Comparison of ENCODE assay signal across 1 cellular context in genomic region chrX:75648803-75649588, GRCh38.
A peak's percentile ranks its signal among the peaks of the same experiment; 100 is the strongest.
TF ChIP-seq lines count a peak whose summit lies in the region.

No MANE protein-coding gene starts in this region.

TF ChIP-seq in HepG2, 621 proteins besides CTCF, POLR2A, EP300 and RAD21 (continued from another document):
- TF ChIP-seq, protein P1, sequence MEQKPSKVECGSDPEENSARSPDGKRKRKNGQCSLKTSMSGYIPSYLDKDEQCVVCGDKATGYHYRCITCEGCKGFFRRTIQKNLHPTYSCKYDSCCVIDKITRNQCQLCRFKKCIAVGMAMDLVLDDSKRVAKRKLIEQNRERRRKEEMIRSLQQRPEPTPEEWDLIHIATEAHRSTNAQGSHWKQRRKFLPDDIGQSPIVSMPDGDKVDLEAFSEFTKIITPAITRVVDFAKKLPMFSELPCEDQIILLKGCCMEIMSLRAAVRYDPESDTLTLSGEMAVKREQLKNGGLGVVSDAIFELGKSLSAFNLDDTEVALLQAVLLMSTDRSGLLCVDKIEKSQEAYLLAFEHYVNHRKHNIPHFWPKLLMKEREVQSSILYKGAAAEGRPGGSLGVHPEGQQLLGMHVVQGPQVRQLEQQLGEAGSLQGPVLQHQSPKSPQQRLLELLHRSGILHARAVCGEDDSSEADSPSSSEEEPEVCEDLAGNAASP (CRISPR knock-in tag; IDR thresholded peaks at IDR 0.05; ENCODE audit: borderline replicate concordance), result peak; percentile 57; the same call in 1 of the 2 replicates
- TF ChIP-seq, protein P2, sequence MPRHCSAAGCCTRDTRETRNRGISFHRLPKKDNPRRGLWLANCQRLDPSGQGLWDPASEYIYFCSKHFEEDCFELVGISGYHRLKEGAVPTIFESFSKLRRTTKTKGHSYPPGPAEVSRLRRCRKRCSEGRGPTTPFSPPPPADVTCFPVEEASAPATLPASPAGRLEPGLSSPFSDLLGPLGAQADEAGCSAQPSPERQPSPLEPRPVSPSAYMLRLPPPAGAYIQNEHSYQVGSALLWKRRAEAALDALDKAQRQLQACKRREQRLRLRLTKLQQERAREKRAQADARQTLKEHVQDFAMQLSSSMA (CRISPR knock-in tag; IDR thresholded peaks at IDR 0.05), result no peak
- TF ChIP-seq ZNF557 (CRISPR knock-in tag; IDR thresholded peaks at IDR 0.05), result no peak
- TF ChIP-seq ZNF792 (CRISPR knock-in tag; IDR thresholded peaks at IDR 0.05), result peak; percentile 59; the same call in 1 of the 2 replicates
- TF ChIP-seq, protein P3, sequence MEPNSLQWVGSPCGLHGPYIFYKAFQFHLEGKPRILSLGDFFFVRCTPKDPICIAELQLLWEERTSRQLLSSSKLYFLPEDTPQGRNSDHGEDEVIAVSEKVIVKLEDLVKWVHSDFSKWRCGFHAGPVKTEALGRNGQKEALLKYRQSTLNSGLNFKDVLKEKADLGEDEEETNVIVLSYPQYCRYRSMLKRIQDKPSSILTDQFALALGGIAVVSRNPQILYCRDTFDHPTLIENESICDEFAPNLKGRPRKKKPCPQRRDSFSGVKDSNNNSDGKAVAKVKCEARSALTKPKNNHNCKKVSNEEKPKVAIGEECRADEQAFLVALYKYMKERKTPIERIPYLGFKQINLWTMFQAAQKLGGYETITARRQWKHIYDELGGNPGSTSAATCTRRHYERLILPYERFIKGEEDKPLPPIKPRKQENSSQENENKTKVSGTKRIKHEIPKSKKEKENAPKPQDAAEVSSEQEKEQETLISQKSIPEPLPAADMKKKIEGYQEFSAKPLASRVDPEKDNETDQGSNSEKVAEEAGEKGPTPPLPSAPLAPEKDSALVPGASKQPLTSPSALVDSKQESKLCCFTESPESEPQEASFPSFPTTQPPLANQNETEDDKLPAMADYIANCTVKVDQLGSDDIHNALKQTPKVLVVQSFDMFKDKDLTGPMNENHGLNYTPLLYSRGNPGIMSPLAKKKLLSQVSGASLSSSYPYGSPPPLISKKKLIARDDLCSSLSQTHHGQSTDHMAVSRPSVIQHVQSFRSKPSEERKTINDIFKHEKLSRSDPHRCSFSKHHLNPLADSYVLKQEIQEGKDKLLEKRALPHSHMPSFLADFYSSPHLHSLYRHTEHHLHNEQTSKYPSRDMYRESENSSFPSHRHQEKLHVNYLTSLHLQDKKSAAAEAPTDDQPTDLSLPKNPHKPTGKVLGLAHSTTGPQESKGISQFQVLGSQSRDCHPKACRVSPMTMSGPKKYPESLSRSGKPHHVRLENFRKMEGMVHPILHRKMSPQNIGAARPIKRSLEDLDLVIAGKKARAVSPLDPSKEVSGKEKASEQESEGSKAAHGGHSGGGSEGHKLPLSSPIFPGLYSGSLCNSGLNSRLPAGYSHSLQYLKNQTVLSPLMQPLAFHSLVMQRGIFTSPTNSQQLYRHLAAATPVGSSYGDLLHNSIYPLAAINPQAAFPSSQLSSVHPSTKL (CRISPR knock-in tag; IDR thresholded peaks at IDR 0.05), result peak; percentile 78
- TF ChIP-seq HOXA5 (CRISPR knock-in tag; IDR thresholded peaks at IDR 0.05), result no peak
- no peak for TF ChIP-seq ZNF616 (CRISPR knock-in tag; IDR thresholded peaks at IDR 0.05; ENCODE audit: low read depth)
- TF ChIP-seq POLR2AphosphoS5 (IDR thresholded peaks at IDR 0.05; ENCODE audit: low read depth, low read length), result peak; percentile 35; the same call in 1 of the 2 replicates
- TF ChIP-seq FOXA3 (CRISPR knock-in tag; IDR thresholded peaks at IDR 0.05), result peak; percentile 56
- peak; percentile 58 for TF ChIP-seq FOXP4 (CRISPR knock-in tag; IDR thresholded peaks at IDR 0.05)
- peak; percentile 27; the same call in 1 of the 2 replicates for TF ChIP-seq RXRA (CRISPR knock-in tag; IDR thresholded peaks at IDR 0.05)
- peak; percentile 89 for TF ChIP-seq MED1 (CRISPR knock-in tag; IDR thresholded peaks at IDR 0.05)
- TF ChIP-seq, protein P4, sequence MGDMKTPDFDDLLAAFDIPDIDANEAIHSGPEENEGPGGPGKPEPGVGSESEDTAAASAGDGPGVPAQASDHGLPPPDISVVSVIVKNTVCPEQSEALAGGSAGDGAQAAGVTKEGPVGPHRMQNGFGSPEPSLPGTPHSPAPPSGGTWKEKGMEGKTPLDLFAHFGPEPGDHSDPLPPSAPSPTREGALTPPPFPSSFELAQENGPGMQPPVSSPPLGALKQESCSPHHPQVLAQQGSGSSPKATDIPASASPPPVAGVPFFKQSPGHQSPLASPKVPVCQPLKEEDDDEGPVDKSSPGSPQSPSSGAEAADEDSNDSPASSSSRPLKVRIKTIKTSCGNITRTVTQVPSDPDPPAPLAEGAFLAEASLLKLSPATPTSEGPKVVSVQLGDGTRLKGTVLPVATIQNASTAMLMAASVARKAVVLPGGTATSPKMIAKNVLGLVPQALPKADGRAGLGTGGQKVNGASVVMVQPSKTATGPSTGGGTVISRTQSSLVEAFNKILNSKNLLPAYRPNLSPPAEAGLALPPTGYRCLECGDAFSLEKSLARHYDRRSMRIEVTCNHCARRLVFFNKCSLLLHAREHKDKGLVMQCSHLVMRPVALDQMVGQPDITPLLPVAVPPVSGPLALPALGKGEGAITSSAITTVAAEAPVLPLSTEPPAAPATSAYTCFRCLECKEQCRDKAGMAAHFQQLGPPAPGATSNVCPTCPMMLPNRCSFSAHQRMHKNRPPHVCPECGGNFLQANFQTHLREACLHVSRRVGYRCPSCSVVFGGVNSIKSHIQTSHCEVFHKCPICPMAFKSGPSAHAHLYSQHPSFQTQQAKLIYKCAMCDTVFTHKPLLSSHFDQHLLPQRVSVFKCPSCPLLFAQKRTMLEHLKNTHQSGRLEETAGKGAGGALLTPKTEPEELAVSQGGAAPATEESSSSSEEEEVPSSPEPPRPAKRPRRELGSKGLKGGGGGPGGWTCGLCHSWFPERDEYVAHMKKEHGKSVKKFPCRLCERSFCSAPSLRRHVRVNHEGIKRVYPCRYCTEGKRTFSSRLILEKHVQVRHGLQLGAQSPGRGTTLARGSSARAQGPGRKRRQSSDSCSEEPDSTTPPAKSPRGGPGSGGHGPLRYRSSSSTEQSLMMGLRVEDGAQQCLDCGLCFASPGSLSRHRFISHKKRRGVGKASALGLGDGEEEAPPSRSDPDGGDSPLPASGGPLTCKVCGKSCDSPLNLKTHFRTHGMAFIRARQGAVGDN (CRISPR knock-in tag; IDR thresholded peaks at IDR 0.05), result peak; percentile 55
- peak; percentile 76 for TF ChIP-seq RARA (CRISPR knock-in tag; IDR thresholded peaks at IDR 0.05)
- peak; percentile 45; the same call in 1 of the 2 replicates for TF ChIP-seq CREM (IDR thresholded peaks at IDR 0.05)
- no peak for TF ChIP-seq CREM (CRISPR knock-in tag; IDR thresholded peaks at IDR 0.05)
- peak; percentile 37; the same call in 1 of the 2 replicates for TF ChIP-seq TARDBP (CRISPR knock-in tag; IDR thresholded peaks at IDR 0.05)
- peak; percentile 88 for TF ChIP-seq ETV5 (CRISPR knock-in tag; IDR thresholded peaks at IDR 0.05; ENCODE audit: borderline replicate concordance)
- TF ChIP-seq BCL6 (CRISPR knock-in tag; IDR thresholded peaks at IDR 0.05), result peak; percentile 41; the same call in 1 of the 2 replicates
- peak; percentile 68 for TF ChIP-seq PAXIP1 (CRISPR knock-in tag; conservative IDR thresholded peaks at IDR 0.05)
- TF ChIP-seq ZNF773 (CRISPR knock-in tag; IDR thresholded peaks at IDR 0.05; ENCODE audit: borderline replicate concordance), result no peak
- TF ChIP-seq FOXO1 (CRISPR knock-in tag; IDR thresholded peaks at IDR 0.05), result peak; percentile 27; the same call in 1 of the 2 replicates
- no peak for TF ChIP-seq TEAD2 (CRISPR knock-in tag; IDR thresholded peaks at IDR 0.05)
- no peak for TF ChIP-seq RAD51 (IDR thresholded peaks at IDR 0.05; ENCODE audit: borderline replicate concordance)
- TF ChIP-seq, protein P5, sequence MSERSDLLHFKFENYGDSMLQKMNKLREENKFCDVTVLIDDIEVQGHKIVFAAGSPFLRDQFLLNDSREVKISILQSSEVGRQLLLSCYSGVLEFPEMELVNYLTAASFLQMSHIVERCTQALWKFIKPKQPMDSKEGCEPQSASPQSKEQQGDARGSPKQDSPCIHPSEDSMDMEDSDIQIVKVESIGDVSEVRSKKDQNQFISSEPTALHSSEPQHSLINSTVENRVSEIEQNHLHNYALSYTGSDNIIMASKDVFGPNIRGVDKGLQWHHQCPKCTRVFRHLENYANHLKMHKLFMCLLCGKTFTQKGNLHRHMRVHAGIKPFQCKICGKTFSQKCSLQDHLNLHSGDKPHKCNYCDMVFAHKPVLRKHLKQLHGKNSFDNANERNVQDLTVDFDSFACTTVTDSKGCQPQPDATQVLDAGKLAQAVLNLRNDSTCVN (CRISPR knock-in tag; IDR thresholded peaks at IDR 0.05; ENCODE audit: borderline replicate concordance), result no peak
- TF ChIP-seq ZNF788 (CRISPR knock-in tag; IDR thresholded peaks at IDR 0.05; ENCODE audit: borderline replicate concordance), result 0 out of 2 replicates have a peak, but pooled peaks have one; percentile 29
- 0 out of 2 replicates have a peak, but pooled peaks have one; percentile 26 for TF ChIP-seq ZNF205 (CRISPR knock-in tag; IDR thresholded peaks at IDR 0.05)
- TF ChIP-seq ZNF496 (CRISPR knock-in tag; IDR thresholded peaks at IDR 0.05; ENCODE audit: insufficient replicate concordance), result no peak
- TF ChIP-seq ZMYM4 (CRISPR knock-in tag; IDR thresholded peaks at IDR 0.05), result peak; percentile 46; the same call in 1 of the 2 replicates
- peak; percentile 74 for TF ChIP-seq ZFX (CRISPR knock-in tag; IDR thresholded peaks at IDR 0.05; ENCODE audit: low read depth)
- TF ChIP-seq MXI1 (IDR thresholded peaks at IDR 0.05; ENCODE audit: borderline replicate concordance, low read depth, low read length), result no peak
- TF ChIP-seq GABPA (IDR thresholded peaks at IDR 0.05; ENCODE audit: low read depth, low read length), result no peak
- TF ChIP-seq GABPA (CRISPR knock-in tag; IDR thresholded peaks at IDR 0.05; ENCODE audit: low read depth), result peak; percentile 18; the same call in 1 of the 2 replicates
- no peak for TF ChIP-seq HOXA9 (CRISPR knock-in tag; IDR thresholded peaks at IDR 0.05; ENCODE audit: borderline replicate concordance)
- TF ChIP-seq ZFY (CRISPR knock-in tag; IDR thresholded peaks at IDR 0.05), result peak; percentile 56
- TF ChIP-seq ZNF629 (CRISPR knock-in tag; conservative IDR thresholded peaks at IDR 0.05), result no peak; the same call in 1 of the 2 replicates
